In genomic region chr9:129490583-129491485, GRCh38 we compare ENCODE assay signal across 10 cellular contexts.
A peak's percentile ranks its signal among the peaks of the same experiment; 100 is the strongest.
DNase-seq lines count a peak whose midpoint lies in the region; ATAC-seq and TF ChIP-seq lines count a peak whose summit lies in the region.
"Had no signal": no experiment of that assay in that cellular context is flagged by ENCODE, and none has a peak within 500 bp of the region (broad histone marks: within the 10 kb centered on the region; RNA-seq: fewer than 3 reads in every experiment).

No MANE protein-coding gene starts in this region.

- CTCF ChIA-PET in activated CD8-positive, alpha-beta T cell treated with anti-CD3 and anti-CD28 coated beads, Interleukin-2, amount 10 ng/mL, durations not matched to agents 7 days and 5 days (lab: Charles Lee) = interaction anchor here (1.2 to 2.2 kb wide), 3 partner anchors 316 to 359 kb away, joined by 3 to 7 read pairs (median 4); no protein-coding TSS in a partner anchor

- H3K27ac ChIP-seq in right atrium auricular region (peak overlapping the region; percentile 99), sigmoid colon (peak overlapping the region; percentile 99 to 100 (median 99))

- peaks cover 10% of the 10 kb centered on the region; the same call in 1 of the 2 replicates for H3K36me3 ChIP-seq in HAP-1 (replicated peaks)
- no peaks in the 10 kb centered on the region for H3K36me3 ChIP-seq in right atrium auricular region
- peaks cover 0 to 15% (median 0%) of the 10 kb centered on the region in 4 donors for H3K36me3 ChIP-seq in sigmoid colon

- no peak for ATAC-seq in activated CD8-positive, alpha-beta T cell treated with anti-CD3 and anti-CD28 coated beads, Interleukin-2, amount 10 ng/mL, durations not matched to agents 7 days and 5 days
- no peak for ATAC-seq in left lobe of liver

- no peak for TF ChIP-seq POLR2A in sigmoid colon (IDR thresholded peaks at IDR 0.05)

- H3K27me3 ChIP-seq in HAP-1 (ENCODE audit: low read depth) = no peaks in the 10 kb centered on the region
- H3K27me3 ChIP-seq in right atrium auricular region = no peaks in the 10 kb centered on the region
- H3K27me3 ChIP-seq in sigmoid colon = no peaks in the 10 kb centered on the region

- H3K9me3 ChIP-seq in HAP-1 = no peaks in the 10 kb centered on the region
- no peaks in the 10 kb centered on the region for H3K9me3 ChIP-seq in right atrium auricular region
- no peaks in the 10 kb centered on the region for H3K9me3 ChIP-seq in sigmoid colon

- intact Hi-C loops in sigmoid colon (cut with DNase I) = no loop called here

- no peaks in the 10 kb centered on the region for H3K27me3 Mint-ChIP-seq in activated CD8-positive, alpha-beta T cell treated with anti-CD3 and anti-CD28 coated beads, Interleukin-2, amount 10 ng/mL, durations not matched to agents 7 days and 5 days (ENCODE audit: low read depth)

- 64 to 65% methylated on average over 11 of the region's 11 CpGs for WGBS in sigmoid colon, 2 donors

- H3K4me3 Mint-ChIP-seq in activated CD8-positive, alpha-beta T cell treated with anti-CD3 and anti-CD28 coated beads, Interleukin-2, amount 10 ng/mL, durations not matched to agents 7 days and 5 days = peak overlapping the region; percentile 76

- H3K4me1 Mint-ChIP-seq in activated CD8-positive, alpha-beta T cell treated with anti-CD3 and anti-CD28 coated beads, Interleukin-2, amount 10 ng/mL, durations not matched to agents 7 days and 5 days (ENCODE audit: low read depth) = peaks cover 60% of the 10 kb centered on the region

- peak overlapping the region; percentile 89 for H3K27ac Mint-ChIP-seq in activated CD8-positive, alpha-beta T cell treated with anti-CD3 and anti-CD28 coated beads, Interleukin-2, amount 10 ng/mL, durations not matched to agents 7 days and 5 days

- H3K4me1 ChIP-seq in HAP-1 (peaks cover 34% of the 10 kb centered on the region), right atrium auricular region (peaks cover 0 to 88% of the 10 kb centered on the region in 2 donors), sigmoid colon (peaks cover 0 to 96% (median 82%) of the 10 kb centered on the region in 4 donors)

- in situ Hi-C loops in HAP-1 (cut with MboI; ENCODE audit: low sequenced_read_pairs) = no loop called here

- DNase-seq in HAP-1 (ENCODE audit: low spot score in 2 of 2) (peak in 1 of 2 experiments; percentile 41), right atrium auricular region (ENCODE audit: low spot score) (no peak), sigmoid colon (peak; percentile 82), mesenteric fat pad (ENCODE audit: low spot score) (no peak), left lobe of liver (ENCODE audit: low spot score) (no peak), RPMI8226 (no peak), middle frontal gyrus (ENCODE audit: extremely low spot score, low spot score) (no peak)
- no peak for DNase-seq in activated CD8-positive, alpha-beta T cell treated with anti-CD3 and anti-CD28 coated beads, Interleukin-2, amount 10 ng/mL, durations not matched to agents 7 days and 5 days
- DNase-seq: activated CD8-positive, alpha-beta memory T cell treated with anti-CD3 and anti-CD28 coated beads, Interleukin-2, amount 50 U/mL, for 48 hours had no signal

- TF ChIP-seq CTCF in right atrium auricular region (IDR thresholded peaks at IDR 0.05) (no peak), sigmoid colon (IDR thresholded peaks at IDR 0.05) (no peak)

- H3K36me3 Mint-ChIP-seq in activated CD8-positive, alpha-beta T cell treated with anti-CD3 and anti-CD28 coated beads, Interleukin-2, amount 10 ng/mL, durations not matched to agents 7 days and 5 days (ENCODE audit: low read depth) = peaks cover 19% of the 10 kb centered on the region
- H3K36me3 Mint-ChIP-seq: IgD-negative memory B cell had no signal

- POLR2A ChIA-PET in activated CD8-positive, alpha-beta T cell treated with anti-CD3 and anti-CD28 coated beads, Interleukin-2, amount 10 ng/mL, durations not matched to agents 7 days and 5 days (lab: Charles Lee) = interaction anchor here (0.5 to 1.5 kb wide), 2 partner anchors 30 to 45 kb away, joined by 5 to 7 read pairs; no protein-coding TSS in a partner anchor

- H3K9me3 Mint-ChIP-seq in activated CD8-positive, alpha-beta T cell treated with anti-CD3 and anti-CD28 coated beads, Interleukin-2, amount 10 ng/mL, durations not matched to agents 7 days and 5 days (ENCODE audit: insufficient read depth) = no peaks in the 10 kb centered on the region

- peak overlapping the region; percentile 23 for H3K4me3 ChIP-seq in HAP-1
- H3K4me3 ChIP-seq in right atrium auricular region = peak overlapping the region; percentile 48 to 59
- H3K4me3 ChIP-seq in sigmoid colon = peak overlapping the region; percentile 42 to 64 (median 58)

- TF ChIP-seq EP300 in sigmoid colon (IDR thresholded peaks at IDR 0.05) = no peak
